8 cellular contexts compared by ENCODE assay signal in genomic region chr20:5528719-5529256, GRCh38.
A peak's percentile ranks its signal among the peaks of the same experiment; 100 is the strongest.
DNase-seq lines count a peak whose midpoint lies in the region; FAIRE-seq lines count a peak whose summit lies in the region.

No MANE protein-coding gene starts in this region.

- CTCF ChIA-PET in activated naive CD4-positive, alpha-beta T cell treated with anti-CD3 and anti-CD28 coated beads for 36 hours (lab: Charles Lee): interaction anchor here (0.5 to 7.5 kb wide), 39 partner anchors 9 to 555 kb away, joined by 3 to 165 read pairs (median 4); no protein-coding TSS in a partner anchor

- no peaks in the 10 kb centered on the region for H3K36me3 Mint-ChIP-seq in activated naive CD4-positive, alpha-beta T cell treated with anti-CD3 and anti-CD28 coated beads for 36 hours (ENCODE audit: low read depth)

- no peaks in the 10 kb centered on the region for H3K27me3 ChIP-seq in HAP-1 (ENCODE audit: low read depth)

- H3K4me1 ChIP-seq in HAP-1: no peaks in the 10 kb centered on the region; the same call in 1 of the 2 replicates

- H3K9me3 Mint-ChIP-seq in activated naive CD4-positive, alpha-beta T cell treated with anti-CD3 and anti-CD28 coated beads for 36 hours: no peaks in the 10 kb centered on the region

- in situ Hi-C loops in HAP-1 (cut with MboI; ENCODE audit: low sequenced_read_pairs): no loop called here
- in situ Hi-C loops in SK-MEL-5 (cut with HindIII; ENCODE audit: low pct_unique_long_range_greater_than_20kb, low sequenced_read_pairs): no loop called here

- peak; percentile 77 to 84 for DNase-seq in HAP-1 (ENCODE audit: low spot score in 2 of 2)
- DNase-seq in NCI-H1048 (lab: John Stamatoyannopoulos, UW): peak; percentile 45
- DNase-seq in SK-MEL-5 (ENCODE audit: low read depth, low spot score): peak; percentile 93
- DNase-seq in activated naive CD4-positive, alpha-beta T cell treated with anti-CD3 and anti-CD28 coated beads for 36 hours: peak; percentile 87
- DNase-seq in glomerular endothelial cell (ENCODE audit: extremely low read depth, low read depth, low spot score): peak; percentile 92
- DNase-seq in posterior cingulate gyrus: peak in 7 of 10 donors; percentile 22 to 95 (median 69)
- peak; percentile 75 for DNase-seq in urothelium cell line (ENCODE audit: low spot score)

- no peak overlapping the region for H3K4me3 Mint-ChIP-seq in activated naive CD4-positive, alpha-beta T cell treated with anti-CD3 and anti-CD28 coated beads for 36 hours

- intact Hi-C loops in activated naive CD4-positive, alpha-beta T cell treated with anti-CD3 and anti-CD28 coated beads for 36 hours (cut with micrococcal nuclease): loop anchor here (1.0 kb wide), 10 partner anchors 29 to 549 kb away; partner anchors contain the start of genes MCM8 and TRMT6
- intact Hi-C loops in posterior cingulate gyrus (cut with DNase I): loop anchor here (1.0 to 10.0 kb wide), 3 partner anchors 260 to 549 kb away; no protein-coding TSS in a partner anchor

- H3K4me3 ChIP-seq in HAP-1: no peak overlapping the region

- no peak overlapping the region for H3K27ac Mint-ChIP-seq in activated naive CD4-positive, alpha-beta T cell treated with anti-CD3 and anti-CD28 coated beads for 36 hours

- H3K27me3 Mint-ChIP-seq in activated naive CD4-positive, alpha-beta T cell treated with anti-CD3 and anti-CD28 coated beads for 36 hours (ENCODE audit: low read depth): no peaks in the 10 kb centered on the region

- H3K9me3 ChIP-seq in HAP-1: no peaks in the 10 kb centered on the region

- H3K36me3 ChIP-seq in HAP-1 (replicated peaks): no peaks in the 10 kb centered on the region

- H3K4me1 Mint-ChIP-seq in activated naive CD4-positive, alpha-beta T cell treated with anti-CD3 and anti-CD28 coated beads for 36 hours (ENCODE audit: low read depth): peaks cover 18% of the 10 kb centered on the region

- FAIRE-seq in G401.6 (lab: Jason Lieb, UNC) (peak; percentile 45), urothelium cell line (lab: Jason Lieb, UNC) (no peak)
